Comparison of ENCODE assay signal across 1 cellular context in the genomic region with DNA sequence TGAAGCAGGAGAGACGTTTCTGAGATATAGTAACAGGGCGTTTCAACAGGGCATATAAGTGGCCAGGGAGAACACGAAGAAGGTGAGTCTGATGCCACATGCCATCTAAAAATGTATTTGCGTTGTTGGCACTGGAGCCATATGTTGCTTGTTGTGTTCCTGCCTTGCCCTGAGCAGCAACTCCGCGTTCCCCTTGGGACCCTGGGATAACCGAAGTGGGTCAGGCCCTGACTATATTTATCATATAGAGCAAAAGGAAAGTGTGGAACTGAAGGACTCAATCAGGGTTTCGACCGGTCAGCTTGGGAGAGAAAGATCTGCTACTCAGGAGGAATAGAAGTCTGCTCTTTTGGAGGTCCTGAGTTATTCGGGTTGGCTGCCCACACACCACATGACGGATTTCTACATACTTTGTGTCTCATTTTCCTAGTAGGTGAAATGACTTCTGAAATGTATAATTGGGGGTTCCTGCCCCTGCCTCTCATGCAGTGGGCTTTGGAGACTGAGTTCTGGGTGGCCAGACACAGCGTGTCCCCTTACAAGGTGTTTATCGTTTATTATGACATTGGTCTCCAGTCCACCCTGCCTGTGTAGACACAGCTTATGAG.
TF ChIP-seq lines count a peak whose summit lies in the region.

No MANE protein-coding gene starts in this region.

TF ChIP-seq in H1, 55 proteins besides CTCF, POLR2A, EP300 and RAD21:
- peak; percentile 18 for TF ChIP-seq RNF2 (IDR thresholded peaks at IDR 0.05; ENCODE audit: borderline replicate concordance, low read depth, low read length, missing control alignments, poor library complexity, severe bottlenecking)
- no peak for TF ChIP-seq KDM5A (IDR thresholded peaks at IDR 0.05; ENCODE audit: low read length)
TF ChIP-seq in H1: peak in this region for 1.
